ENCODE assay signal across 23 cellular contexts in genomic region chr9:132840980-132841379, GRCh38. TPM values are rescaled to one million over a fixed set of nuclear protein-coding genes. Genes with fewer than 3 reads are reported as not detected.
"Had no signal": no experiment of that assay in that cellular context is flagged by ENCODE, and none has a peak within 500 bp of the region (broad histone marks: within the 10 kb centered on the region; RNA-seq: fewer than 3 reads in every experiment).

No MANE protein-coding gene starts in this region.

- ATAC-seq: esophagus mucosa; foreskin keratinocyte; naive thymus-derived CD4-positive, alpha-beta T cell; stimulated activated naive B cell treated with anti-CD40 and anti-IgM and Interleukin-4, amounts not matched to agents 10 μg/mL and 1 μg/mL and 100 μg/mL, for 72 hours had no signal

- H3K36me3 ChIP-seq: brain microvascular endothelial cell, ovary, stomach, thyroid gland, upper lobe of left lung had no signal

- H3K27ac ChIP-seq: brain microvascular endothelial cell, foreskin keratinocyte, ovary, psoas muscle, skin epidermis, stomach, thyroid gland, upper lobe of left lung had no signal

- FAIRE-seq: astrocyte, islet of Langerhans had no signal

- H3K4me3 ChIP-seq: ovary, psoas muscle, skin epidermis, stomach, thyroid gland, upper lobe of left lung had no signal

- DNase-seq: activated CD4-positive, alpha-beta T cell treated with anti-CD3 and anti-CD28 coated beads for 4 hours; activated CD4-positive, alpha-beta T cell treated with anti-CD3 and anti-CD28 coated beads, Interleukin-2, amount 50 U/mL, for 4 hours; activated CD8-positive, alpha-beta memory T cell treated with anti-CD3 and anti-CD28 coated beads for 24 hours; activated effector memory CD4-positive, alpha-beta T cell treated with Interleukin-2 at 50 U/mL for 16 hours; activated naive CD4-positive, alpha-beta T cell treated with Interleukin-2 at 50 U/mL for 16 hours; amniotic stem cell; brain microvascular endothelial cell; caudate nucleus; endodermal cell; foreskin keratinocyte; mammary epithelial cell; naive thymus-derived CD4-positive, alpha-beta T cell; stimulated activated naive B cell treated with anti-CD40 and anti-IgM and Interleukin-4, amounts not matched to agents 10 μg/mL and 1 μg/mL and 100 μg/mL, for 72 hours; stomach; T-helper 1 cell; thyroid gland; upper lobe of left lung had no signal

- H3K4me1 ChIP-seq: foreskin keratinocyte, psoas muscle, stomach, thyroid gland, upper lobe of left lung had no signal

- H3K9me3 ChIP-seq: ovary, psoas muscle, stomach, thyroid gland, upper lobe of left lung had no signal

- H3K27me3 ChIP-seq: brain microvascular endothelial cell, ovary, stomach, thyroid gland, upper lobe of left lung had no signal

RNA-seq across cellular contexts. Expression of gene AK8, which starts 37.1 kb away (rescaled TPM):
- total RNA-seq: psoas muscle had no signal
